Comparison of ENCODE assay signal across 8 cellular contexts in the genomic region with DNA sequence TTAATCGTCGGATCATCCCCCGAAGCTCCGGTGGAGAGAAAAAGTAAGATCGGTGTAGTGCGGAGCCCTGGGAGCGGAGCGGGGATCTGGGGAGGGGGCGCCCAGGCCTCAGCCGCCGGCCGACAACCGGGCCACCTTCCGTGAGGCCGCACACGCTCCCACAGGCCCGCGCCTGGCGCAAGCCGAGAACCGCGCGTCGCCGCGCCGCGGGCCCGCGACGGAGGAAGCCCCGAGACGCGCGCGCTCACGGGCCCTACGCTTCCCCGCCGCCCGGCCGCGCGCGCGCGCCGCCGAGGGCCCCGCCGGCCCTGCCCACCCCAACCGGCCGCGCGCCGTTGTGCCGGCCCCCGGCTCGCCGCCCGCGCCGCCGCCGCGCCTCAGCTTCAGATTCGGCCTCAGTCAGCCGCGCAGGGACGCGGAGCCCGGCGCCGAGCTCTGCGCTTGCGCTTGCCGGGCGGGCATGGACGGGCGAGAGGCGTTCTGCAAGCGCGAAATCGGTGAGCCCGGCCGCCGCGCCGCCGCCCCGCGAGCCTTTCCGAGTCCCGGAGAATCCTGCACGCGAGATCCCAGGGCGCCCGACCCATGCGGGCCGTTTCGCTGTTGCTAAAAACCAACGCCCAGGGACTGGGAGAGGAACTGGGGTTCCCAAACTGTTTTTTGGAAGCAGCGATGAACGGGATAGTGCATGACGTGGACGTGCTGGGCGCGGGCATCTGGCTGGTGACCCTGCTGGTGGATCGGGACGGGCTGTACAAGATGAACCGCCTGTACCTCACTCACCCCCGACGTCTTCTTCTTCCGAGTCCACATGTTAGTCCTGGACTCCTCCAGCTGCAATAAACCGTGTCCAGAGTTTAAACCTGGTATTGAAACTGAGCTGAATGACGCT. TPM values are rescaled to one million over a fixed set of nuclear protein-coding genes. Genes with fewer than 3 reads are reported as not detected.
A peak's percentile ranks its signal among the peaks of the same experiment; 100 is the strongest.
DNase-seq lines count a peak whose midpoint lies in the region; ATAC-seq, FAIRE-seq and TF ChIP-seq lines count a peak whose summit lies in the region.

No MANE protein-coding gene starts in this region.

- H3K27me3 ChIP-seq in right atrium auricular region = no peaks in the 10 kb centered on the region

- TF ChIP-seq POLR2A in GM12891 (IDR thresholded peaks at IDR 0.05; ENCODE audit: low read depth, low read length) = no peak

- H3K36me3 ChIP-seq in right atrium auricular region = no peaks in the 10 kb centered on the region
- H3K36me3 ChIP-seq in urinary bladder (ENCODE audit: insufficient read depth) = no peaks in the 10 kb centered on the region

- H3K4me3 ChIP-seq in right atrium auricular region (peak overlapping the region; percentile 72 to 86), urinary bladder (ENCODE audit: low read depth, low read length) (peak overlapping the region; percentile 63)

- FAIRE-seq in GM12891 (lab: Jason Lieb, UNC) = peak; percentile 91

- H3K4me1 ChIP-seq in right atrium auricular region = peaks cover 0 to 9% of the 10 kb centered on the region in 2 donors
- no peaks in the 10 kb centered on the region for H3K4me1 ChIP-seq in urinary bladder (ENCODE audit: insufficient read depth)

- H3K9me3 ChIP-seq in right atrium auricular region = no peaks in the 10 kb centered on the region

- no peak for TF ChIP-seq CTCF in right atrium auricular region (IDR thresholded peaks at IDR 0.05)

- peak overlapping the region; percentile 93 to 98 for H3K27ac ChIP-seq in right atrium auricular region
- H3K27ac ChIP-seq in urinary bladder (ENCODE audit: low read depth) = peak overlapping the region; percentile 83

- under 1% methylated on average over 116 of the region's 116 CpGs for WGBS in urinary bladder

- DNase-seq in GM12891 (ENCODE audit: insufficient read length, low spot score) (peak; percentile 98), NCI-H1092 treated with DMSO at 0.1 percent for 48 hours (lab: John Stamatoyannopoulos, UW) (peak; percentile 83), T-helper 1 cell (peak; percentile 74 to 85 (median 79)), amygdala (lab: John Stamatoyannopoulos, UW) (peak in 52 of 56 donors; percentile 38 to 92 (median 76)), right atrium auricular region (ENCODE audit: low spot score) (peak; percentile 79), pulmonary artery endothelial cell (ENCODE audit: low read depth, low spot score) (peak; percentile 77)

- ATAC-seq in HG02623 (IDR thresholded peaks at IDR 0.05; ENCODE audit: unreplicated experiment) = peak; percentile 79

TF ChIP-seq in GM12891, 5 proteins besides CTCF, POLR2A, EP300 and RAD21:
- peak; percentile 23; the same call in 1 of the 2 replicates for TF ChIP-seq SPI1 (IDR thresholded peaks at IDR 0.05; ENCODE audit: low read depth, low read length)
- 0 out of 2 replicates have a peak, but pooled peaks have one; percentile 29 for TF ChIP-seq POLR2AphosphoS5 (IDR thresholded peaks at IDR 0.05; ENCODE audit: low read depth, low read length)
- TF ChIP-seq TAF1 (IDR thresholded peaks at IDR 0.05; ENCODE audit: low read depth, low read length) = no peak

RNA-seq across cellular contexts. Expression of a gene that starts 28.0 kb away (rescaled TPM):
- polyA plus RNA-seq in GM12891 (2012; ENCODE audit: low read depth, missing spikeins) = 1.4 TPM
- total RNA-seq in right atrium auricular region (under 1 TPM; 0.33 to 0.90 TPM), pulmonary artery endothelial cell (1.4 and 2.5 TPM in 2 replicates), urinary bladder (4.5 TPM)
- polyA plus RNA-seq in urinary bladder = 0.72 TPM

Comparison
In these comparisons a context has a peak if more than half of its experiments do, and no peak if none do; other contexts are left out.
1. Peak in every context shown above with its lines: DNase-seq, ATAC-seq, H3K4me3 ChIP-seq and H3K27ac ChIP-seq.